ENCODE assay signal across 1 cellular context in the genomic region with DNA sequence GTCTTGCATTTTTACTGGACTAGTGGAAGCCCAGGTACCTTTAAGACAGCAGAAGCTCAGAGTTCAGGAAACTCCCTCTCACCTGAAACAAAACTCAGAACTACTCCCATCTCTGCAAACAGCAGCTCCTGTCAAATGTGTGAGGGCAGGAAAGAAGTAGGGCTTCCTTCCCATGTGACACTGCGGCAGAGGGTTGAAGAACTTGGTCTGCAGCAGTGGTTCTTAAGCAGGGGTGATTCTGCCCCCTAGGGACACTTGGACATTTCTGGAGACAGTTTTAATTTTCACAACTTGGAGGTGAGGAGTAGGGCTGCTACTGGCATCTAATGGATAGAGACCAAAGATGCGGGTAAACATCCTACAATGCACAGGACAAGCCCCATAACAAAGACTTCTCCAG.
TF ChIP-seq lines count a peak whose summit lies in the region.

No MANE protein-coding gene starts in this region.

TF ChIP-seq in GM23338, 12 proteins besides CTCF, POLR2A, EP300 and RAD21 (continued from another document):
- TF ChIP-seq, protein P1, sequence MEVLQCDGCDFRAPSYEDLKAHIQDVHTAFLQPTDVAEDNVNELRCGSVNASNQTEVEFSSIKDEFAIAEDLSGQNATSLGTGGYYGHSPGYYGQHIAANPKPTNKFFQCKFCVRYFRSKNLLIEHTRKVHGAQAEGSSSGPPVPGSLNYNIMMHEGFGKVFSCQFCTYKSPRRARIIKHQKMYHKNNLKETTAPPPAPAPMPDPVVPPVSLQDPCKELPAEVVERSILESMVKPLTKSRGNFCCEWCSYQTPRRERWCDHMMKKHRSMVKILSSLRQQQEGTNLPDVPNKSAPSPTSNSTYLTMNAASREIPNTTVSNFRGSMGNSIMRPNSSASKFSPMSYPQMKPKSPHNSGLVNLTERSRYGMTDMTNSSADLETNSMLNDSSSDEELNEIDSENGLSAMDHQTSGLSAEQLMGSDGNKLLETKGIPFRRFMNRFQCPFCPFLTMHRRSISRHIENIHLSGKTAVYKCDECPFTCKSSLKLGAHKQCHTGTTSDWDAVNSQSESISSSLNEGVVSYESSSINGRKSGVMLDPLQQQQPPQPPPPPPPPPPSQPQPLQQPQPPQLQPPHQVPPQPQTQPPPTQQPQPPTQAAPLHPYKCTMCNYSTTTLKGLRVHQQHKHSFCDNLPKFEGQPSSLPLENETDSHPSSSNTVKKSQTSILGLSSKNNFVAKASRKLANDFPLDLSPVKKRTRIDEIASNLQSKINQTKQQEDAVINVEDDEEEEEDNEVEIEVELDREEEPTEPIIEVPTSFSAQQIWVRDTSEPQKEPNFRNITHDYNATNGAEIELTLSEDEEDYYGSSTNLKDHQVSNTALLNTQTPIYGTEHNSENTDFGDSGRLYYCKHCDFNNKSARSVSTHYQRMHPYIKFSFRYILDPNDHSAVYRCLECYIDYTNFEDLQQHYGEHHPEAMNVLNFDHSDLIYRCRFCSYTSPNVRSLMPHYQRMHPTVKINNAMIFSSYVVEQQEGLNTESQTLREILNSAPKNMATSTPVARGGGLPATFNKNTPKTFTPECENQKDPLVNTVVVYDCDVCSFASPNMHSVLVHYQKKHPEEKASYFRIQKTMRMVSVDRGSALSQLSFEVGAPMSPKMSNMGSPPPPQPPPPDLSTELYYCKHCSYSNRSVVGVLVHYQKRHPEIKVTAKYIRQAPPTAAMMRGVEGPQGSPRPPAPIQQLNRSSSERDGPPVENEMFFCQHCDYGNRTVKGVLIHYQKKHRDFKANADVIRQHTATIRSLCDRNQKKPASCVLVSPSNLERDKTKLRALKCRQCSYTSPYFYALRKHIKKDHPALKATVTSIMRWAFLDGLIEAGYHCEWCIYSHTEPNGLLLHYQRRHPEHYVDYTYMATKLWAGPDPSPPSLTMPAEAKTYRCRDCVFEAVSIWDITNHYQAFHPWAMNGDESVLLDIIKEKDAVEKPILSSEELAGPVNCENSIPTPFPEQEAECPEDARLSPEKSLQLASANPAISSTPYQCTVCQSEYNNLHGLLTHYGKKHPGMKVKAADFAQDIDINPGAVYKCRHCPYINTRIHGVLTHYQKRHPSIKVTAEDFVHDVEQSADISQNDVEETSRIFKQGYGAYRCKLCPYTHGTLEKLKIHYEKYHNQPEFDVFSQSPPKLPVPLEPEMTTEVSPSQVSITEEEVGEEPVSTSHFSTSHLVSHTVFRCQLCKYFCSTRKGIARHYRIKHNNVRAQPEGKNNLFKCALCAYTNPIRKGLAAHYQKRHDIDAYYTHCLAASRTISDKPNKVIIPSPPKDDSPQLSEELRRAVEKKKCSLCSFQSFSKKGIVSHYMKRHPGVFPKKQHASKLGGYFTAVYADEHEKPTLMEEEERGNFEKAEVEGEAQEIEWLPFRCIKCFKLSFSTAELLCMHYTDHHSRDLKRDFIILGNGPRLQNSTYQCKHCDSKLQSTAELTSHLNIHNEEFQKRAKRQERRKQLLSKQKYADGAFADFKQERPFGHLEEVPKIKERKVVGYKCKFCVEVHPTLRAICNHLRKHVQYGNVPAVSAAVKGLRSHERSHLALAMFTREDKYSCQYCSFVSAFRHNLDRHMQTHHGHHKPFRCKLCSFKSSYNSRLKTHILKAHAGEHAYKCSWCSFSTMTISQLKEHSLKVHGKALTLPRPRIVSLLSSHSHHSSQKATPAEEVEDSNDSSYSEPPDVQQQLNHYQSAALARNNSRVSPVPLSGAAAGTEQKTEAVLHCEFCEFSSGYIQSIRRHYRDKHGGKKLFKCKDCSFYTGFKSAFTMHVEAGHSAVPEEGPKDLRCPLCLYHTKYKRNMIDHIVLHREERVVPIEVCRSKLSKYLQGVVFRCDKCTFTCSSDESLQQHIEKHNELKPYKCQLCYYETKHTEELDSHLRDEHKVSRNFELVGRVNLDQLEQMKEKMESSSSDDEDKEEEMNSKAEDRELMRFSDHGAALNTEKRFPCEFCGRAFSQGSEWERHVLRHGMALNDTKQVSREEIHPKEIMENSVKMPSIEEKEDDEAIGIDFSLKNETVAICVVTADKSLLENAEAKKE (CRISPR knock-in tag; IDR thresholded peaks at IDR 0.05) = no peak
- TF ChIP-seq STAT1 (IDR thresholded peaks at IDR 0.05; ENCODE audit: unreplicated experiment) = no peak
